Comparison of ENCODE assay signal across 1 cellular context in genomic region chr3:106337116-106337515, GRCh38.
TF ChIP-seq lines count a peak whose summit lies in the region.

No MANE protein-coding gene starts in this region.

TF ChIP-seq in GM12878, 131 proteins besides CTCF, POLR2A, EP300 and RAD21 (continued from another document):
- TF ChIP-seq CUX1 (IDR thresholded peaks at IDR 0.05; ENCODE audit: insufficient replicate concordance, low read depth, low read length) (peak; percentile 90), ZSCAN29 (IDR thresholded peaks at IDR 0.05) (no peak), NR2C1 (IDR thresholded peaks at IDR 0.05) (no peak), TCF12 (IDR thresholded peaks at IDR 0.05; ENCODE audit: low read depth, low read length) (no peak), SUPT20H (IDR thresholded peaks at IDR 0.05; ENCODE audit: borderline replicate concordance, control insufficient read depth, low read depth, low read length) (no peak)
